In the genomic region with DNA sequence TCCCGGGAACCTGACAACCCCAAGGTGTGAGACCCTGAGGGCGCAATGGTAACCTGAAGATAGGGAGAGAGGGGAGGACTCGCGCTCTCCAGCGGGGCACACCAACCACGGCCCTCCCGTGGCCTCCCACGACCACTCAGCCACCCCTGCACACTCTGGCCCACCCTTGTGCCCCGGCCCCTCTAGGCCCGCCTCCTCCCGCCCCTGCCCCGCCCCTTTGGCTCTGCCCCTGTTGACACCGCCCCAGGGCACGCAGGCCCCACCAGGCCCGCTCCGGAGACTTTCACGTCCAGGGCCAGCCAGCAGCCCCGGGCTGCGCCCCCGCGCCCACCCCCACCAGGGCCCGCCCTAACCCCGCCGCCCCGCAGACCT, we compare ENCODE assay signal across 7 cellular contexts. TPM values are rescaled to one million over a fixed set of nuclear protein-coding genes. Genes with fewer than 3 reads are reported as not detected.
DNase-seq lines count a peak whose midpoint lies in the region; ATAC-seq, FAIRE-seq and TF ChIP-seq lines count a peak whose summit lies in the region.
"Had no signal": no experiment of that assay in that cellular context is flagged by ENCODE, and none has a peak within 500 bp of the region (broad histone marks: within the 10 kb centered on the region; RNA-seq: fewer than 3 reads in every experiment).

No MANE protein-coding gene starts in this region.

- DNase-seq in HepG2 (ENCODE audit: low spot score), result no peak
- no peak for DNase-seq in T-helper 9 cell
- no peak for DNase-seq in NCI-H524 treated with DMSO at 0.1 percent for 48 hours (lab: John Stamatoyannopoulos, UW)
- no peak for DNase-seq in activated CD4-positive, alpha-beta T cell treated with anti-CD3 and anti-CD28 coated beads for 4 hours

- in situ Hi-C loops in HepG2 (cut with HindIII; ENCODE audit: extremely low pct_ligation_motif_present, low pct_unique_long_range_greater_than_20kb), result no loop called here

- intact Hi-C loops in HepG2 (cut with micrococcal nuclease; ENCODE audit: unreplicated experiment), result no loop called here

- H3K4me1 ChIP-seq in BLaER1 treated with 17β-estradiol and CSF1 and Interleukin-3, amounts not matched to agents 10 nM and 100 nM, result peaks cover 71 to 96% (median 90%) of the 10 kb centered on the region in 10 experiments
- peaks cover 69% of the 10 kb centered on the region for H3K4me1 ChIP-seq in HepG2 (ENCODE audit: insufficient read depth, low read length)

- 91% methylated on average over 24 of the region's 25 CpGs for WGBS in HepG2 (ENCODE audit: low lambda C conversion rate)

- H3K9me3 ChIP-seq in BLaER1 treated with 17β-estradiol and CSF1 and Interleukin-3, amounts not matched to agents 10 nM and 100 nM (replicated peaks in 1 of 11), result no peaks in the 10 kb centered on the region
- H3K9me3 ChIP-seq in HepG2 (ENCODE audit: low read length), result no peaks in the 10 kb centered on the region

- ATAC-seq in SK-N-SH treated with all-trans-retinoic acid at 6 μM for 48 hours (peak; percentile 50), HepG2 (no peak)
- ATAC-seq: HCT116 had no signal

- TF ChIP-seq RAD21 in HepG2 (CRISPR knock-in tag; IDR thresholded peaks at IDR 0.05), result no peak

- H3K9ac ChIP-seq in BLaER1 treated with 17β-estradiol and CSF1 and Interleukin-3, amounts not matched to agents 10 nM and 100 nM, result no peak overlapping the region
- no peak overlapping the region for H3K9ac ChIP-seq in HepG2 (ENCODE audit: insufficient read depth, low read depth, low read length)

- no peaks in the 10 kb centered on the region; a peak in 1 of 22 replicates for H3K36me3 ChIP-seq in BLaER1 treated with 17β-estradiol and CSF1 and Interleukin-3, amounts not matched to agents 10 nM and 100 nM
- no peaks in the 10 kb centered on the region; a peak in 1 of 5 replicates for H3K36me3 ChIP-seq in HepG2 (replicated peaks in 1 of 2; ENCODE audit: control insufficient read depth in 1 of 2, insufficient read depth in 2 of 2, low read length in 2 of 2)

- H3K4me3 ChIP-seq in BLaER1 treated with 17β-estradiol and CSF1 and Interleukin-3, amounts not matched to agents 10 nM and 100 nM, result no peak overlapping the region
- H3K4me3 ChIP-seq in HepG2 (replicated peaks in 1 of 3; ENCODE audit: insufficient read depth in 1 of 3, low read depth in 2 of 3, low read length in 3 of 3), result 0 out of 6 replicates have a peak overlapping the region, but pooled peaks of 1 of the 3 experiments have one; percentile 62

- H2AFZ ChIP-seq in HepG2 (ENCODE audit: low read length), result no peak overlapping the region

- no peak for TF ChIP-seq POLR2A in HepG2 (IDR thresholded peaks at IDR 0.05; ENCODE audit: insufficient read depth in 1 of 2, low read depth in 2 of 2, low read length in 2 of 2)

- no peak overlapping the region for H3K27ac ChIP-seq in BLaER1 treated with 17β-estradiol and CSF1 and Interleukin-3, amounts not matched to agents 10 nM and 100 nM
- H3K27ac ChIP-seq in HepG2 (ENCODE audit: extremely low read length, insufficient read depth, low read length), result no peak overlapping the region

- CTCF ChIA-PET in HepG2 (lab: Yijun Ruan, JAX; ENCODE audit: low intra/inter-chr PET ratio, low total read pairs), result no interaction called here

- TF ChIP-seq CTCF in HepG2 (CRISPR knock-in tag; IDR thresholded peaks at IDR 0.05), result no peak

- BruUV-seq in HepG2 (replicated peaks; lab: Mats Ljungman, UMichigan), result no TSS peak

- no peak for TF ChIP-seq EP300 in HepG2 (IDR thresholded peaks at IDR 0.05; ENCODE audit: low read depth in 2 of 2, low read length in 2 of 2)
- TF ChIP-seq EP300 in HepG2 (CRISPR knock-in tag; IDR thresholded peaks at IDR 0.05; ENCODE audit: borderline replicate concordance), result no peak

- no peaks in the 10 kb centered on the region for H3K79me2 ChIP-seq in HepG2 (ENCODE audit: insufficient read depth, low read length)

- no peak for FAIRE-seq in HepG2 (lab: Jason Lieb, UNC)

- no peaks in the 10 kb centered on the region; a peak in 1 of 22 replicates for H4K20me1 ChIP-seq in BLaER1 treated with 17β-estradiol and CSF1 and Interleukin-3, amounts not matched to agents 10 nM and 100 nM
- no peaks in the 10 kb centered on the region for H4K20me1 ChIP-seq in HepG2 (ENCODE audit: insufficient read depth, low read length)

- peaks cover 0 to 22% (median 5%) of the 10 kb centered on the region in 11 experiments; a peak in 15 of 22 replicates for H3K27me3 ChIP-seq in BLaER1 treated with 17β-estradiol and CSF1 and Interleukin-3, amounts not matched to agents 10 nM and 100 nM
- H3K27me3 ChIP-seq in HepG2 (ENCODE audit: control insufficient read depth in 1 of 2, insufficient read depth in 2 of 2, low read length in 2 of 2), result peaks cover under 1 to 6% of the 10 kb centered on the region in 2 experiments; a peak in 2 of 5 replicates

- POLR2A ChIA-PET in HepG2 (lab: Yijun Ruan, JAX), result interaction anchor here (1.0 to 1.5 kb wide), 3 partner anchors 49 to 72 kb away, joined by 4 to 8 read pairs (median 5); a partner anchor contains a TSS

- H3K4me2 ChIP-seq in BLaER1 treated with 17β-estradiol and CSF1 and Interleukin-3, amounts not matched to agents 10 nM and 100 nM, result peak overlapping the region; percentile 47 to 95 (median 67)
- peak overlapping the region; percentile 85 for H3K4me2 ChIP-seq in HepG2 (ENCODE audit: low read depth, low read length)

RNA-seq across cellular contexts. Expression of a gene that starts 11.0 kb away (rescaled TPM):
- total RNA-seq in HepG2 (2016; rRNA removed; fragmentation: Illumina TruSeq; extraction: Trizol), result not detected in 2 replicates
- total RNA-seq in HepG2 (2016; cell fraction: cytosol; rRNA removed; fragmentation: Illumina TruSeq; extraction: Trizol; ENCODE audit: low read depth), result 0.18 TPM in 1 of 2 replicates, not detected in the other
- 0.04 TPM in 1 of 2 replicates, not detected in the other for total RNA-seq in HepG2 (2016; cell fraction: insoluble cytoplasmic fraction; rRNA removed; fragmentation: Illumina TruSeq; extraction: Trizol)
- total RNA-seq in HepG2 (2016; cell fraction: membrane; rRNA removed; fragmentation: Illumina TruSeq; extraction: Trizol), result not detected in 2 replicates
- total RNA-seq in HepG2 (2016; cell fraction: nucleus; rRNA removed; fragmentation: Illumina TruSeq; extraction: Trizol), result 0.13 TPM in 1 of 2 replicates, not detected in the other
- polyA plus RNA-seq in HepG2 (2011; rRNA removed), result 0.24 and 0.39 TPM in 2 replicates
- polyA plus RNA-seq in HepG2 (2011; cell fraction: cytosol; rRNA removed), result 0.13 and 0.15 TPM in 2 replicates
- 2.9 and 3.2 TPM in 2 replicates for polyA plus RNA-seq in HepG2 (2011; cell fraction: nucleus; rRNA removed)
- 0.51 and 0.72 TPM in 2 replicates for polyA plus RNA-seq in HepG2 (2012)
- not detected in 2 replicates for polyA plus RNA-seq in HepG2 (2016; cell fraction: cytosol; fragmentation: Illumina TruSeq; extraction: Trizol; ENCODE audit: low read depth)
- not detected in 2 replicates for polyA plus RNA-seq in HepG2 (2016; cell fraction: insoluble cytoplasmic fraction; fragmentation: Illumina TruSeq; extraction: Trizol; ENCODE audit: low read depth)
- not detected in 2 replicates for polyA plus RNA-seq in HepG2 (2016; cell fraction: membrane; fragmentation: Illumina TruSeq; extraction: Trizol; ENCODE audit: low read depth)
- polyA plus RNA-seq in HepG2 (2016; cell fraction: nucleus; fragmentation: Illumina TruSeq; extraction: Trizol; ENCODE audit: insufficient read depth, low read depth), result 0.12 and 0.88 TPM in 2 replicates
- polyA minus RNA-seq in HepG2 (2011; rRNA and poly(A)+ RNA removed; ENCODE audit: low replicate concordance), result 0.08 TPM in 1 of 2 replicates, not detected in the other
- polyA minus RNA-seq in HepG2 (2011; cell fraction: cytosol; rRNA and poly(A)+ RNA removed), result not detected in 2 replicates
- 0.25 and 0.26 TPM in 2 replicates for polyA minus RNA-seq in HepG2 (2011; cell fraction: nucleus; rRNA and poly(A)+ RNA removed)

RNA-seq across cellular contexts. Expression of a gene that starts 14.9 kb away (rescaled TPM):
- 7.2 and 16.7 TPM in 2 replicates for total RNA-seq in HepG2 (2016; rRNA removed; fragmentation: Illumina TruSeq; extraction: Trizol)
- 1.1 and 2.0 TPM in 2 replicates for total RNA-seq in HepG2 (2016; cell fraction: cytosol; rRNA removed; fragmentation: Illumina TruSeq; extraction: Trizol; ENCODE audit: low read depth)
- total RNA-seq in HepG2 (2016; cell fraction: insoluble cytoplasmic fraction; rRNA removed; fragmentation: Illumina TruSeq; extraction: Trizol), result 7.2 and 16.4 TPM in 2 replicates
- total RNA-seq in HepG2 (2016; cell fraction: membrane; rRNA removed; fragmentation: Illumina TruSeq; extraction: Trizol), result 3.4 and 3.7 TPM in 2 replicates
- total RNA-seq in HepG2 (2016; cell fraction: nucleus; rRNA removed; fragmentation: Illumina TruSeq; extraction: Trizol), result 12.9 and 13.9 TPM in 2 replicates
- 6.6 and 6.9 TPM in 2 replicates for polyA plus RNA-seq in HepG2 (2011; rRNA removed)
- 3.9 and 9.1 TPM in 2 replicates for polyA plus RNA-seq in HepG2 (2011; cell fraction: cytosol; rRNA removed)
- 20.5 and 25.6 TPM in 2 replicates for polyA plus RNA-seq in HepG2 (2011; cell fraction: nucleus; rRNA removed)
- 4.2 and 4.4 TPM in 2 replicates for polyA plus RNA-seq in HepG2 (2012)
- polyA plus RNA-seq in HepG2 (2016; cell fraction: cytosol; fragmentation: Illumina TruSeq; extraction: Trizol; ENCODE audit: low read depth), result 1.5 and 1.9 TPM in 2 replicates
- 5.2 and 6.7 TPM in 2 replicates for polyA plus RNA-seq in HepG2 (2016; cell fraction: insoluble cytoplasmic fraction; fragmentation: Illumina TruSeq; extraction: Trizol; ENCODE audit: low read depth)
- 2.6 and 2.9 TPM in 2 replicates for polyA plus RNA-seq in HepG2 (2016; cell fraction: membrane; fragmentation: Illumina TruSeq; extraction: Trizol; ENCODE audit: low read depth)
- polyA plus RNA-seq in HepG2 (2016; cell fraction: nucleus; fragmentation: Illumina TruSeq; extraction: Trizol; ENCODE audit: insufficient read depth, low read depth), result 23.3 and 23.7 TPM in 2 replicates
- polyA minus RNA-seq in HepG2 (2011; rRNA and poly(A)+ RNA removed; ENCODE audit: low replicate concordance), result 34.8 and 52.5 TPM in 2 replicates
- 7.6 and 11.1 TPM in 2 replicates for polyA minus RNA-seq in HepG2 (2011; cell fraction: cytosol; rRNA and poly(A)+ RNA removed)
- 13.7 and 16.2 TPM in 2 replicates for polyA minus RNA-seq in HepG2 (2011; cell fraction: nucleus; rRNA and poly(A)+ RNA removed)

RNA-seq across cellular contexts. Expression of a gene that starts 22.5 kb away (rescaled TPM):
- 3.7 and 4.8 TPM in 2 replicates for total RNA-seq in HepG2 (2016; rRNA removed; fragmentation: Illumina TruSeq; extraction: Trizol)
- total RNA-seq in HepG2 (2016; cell fraction: cytosol; rRNA removed; fragmentation: Illumina TruSeq; extraction: Trizol; ENCODE audit: low read depth), result 2.6 and 2.9 TPM in 2 replicates
- total RNA-seq in HepG2 (2016; cell fraction: insoluble cytoplasmic fraction; rRNA removed; fragmentation: Illumina TruSeq; extraction: Trizol), result 4.2 and 4.4 TPM in 2 replicates
- total RNA-seq in HepG2 (2016; cell fraction: membrane; rRNA removed; fragmentation: Illumina TruSeq; extraction: Trizol), result 3.6 and 5.1 TPM in 2 replicates
- total RNA-seq in HepG2 (2016; cell fraction: nucleus; rRNA removed; fragmentation: Illumina TruSeq; extraction: Trizol), result 3.2 and 5.3 TPM in 2 replicates
- polyA plus RNA-seq in HepG2 (2011; rRNA removed), result 7.5 and 10.1 TPM in 2 replicates
- polyA plus RNA-seq in HepG2 (2011; cell fraction: cytosol; rRNA removed), result 5.8 and 10.0 TPM in 2 replicates
- polyA plus RNA-seq in HepG2 (2011; cell fraction: nucleus; rRNA removed), result 17.6 and 19.9 TPM in 2 replicates
- 4.8 and 5.0 TPM in 2 replicates for polyA plus RNA-seq in HepG2 (2012)
- polyA plus RNA-seq in HepG2 (2016; cell fraction: cytosol; fragmentation: Illumina TruSeq; extraction: Trizol; ENCODE audit: low read depth), result 3.9 and 4.8 TPM in 2 replicates
- 7.8 and 8.1 TPM in 2 replicates for polyA plus RNA-seq in HepG2 (2016; cell fraction: insoluble cytoplasmic fraction; fragmentation: Illumina TruSeq; extraction: Trizol; ENCODE audit: low read depth)
- 5.6 and 8.0 TPM in 2 replicates for polyA plus RNA-seq in HepG2 (2016; cell fraction: membrane; fragmentation: Illumina TruSeq; extraction: Trizol; ENCODE audit: low read depth)
- polyA plus RNA-seq in HepG2 (2016; cell fraction: nucleus; fragmentation: Illumina TruSeq; extraction: Trizol; ENCODE audit: insufficient read depth, low read depth), result 5.7 and 8.2 TPM in 2 replicates
- polyA minus RNA-seq in HepG2 (2011; rRNA and poly(A)+ RNA removed; ENCODE audit: low replicate concordance), result 0.65 and 23.1 TPM in 2 replicates
- polyA minus RNA-seq in HepG2 (2011; cell fraction: cytosol; rRNA and poly(A)+ RNA removed), result 8.4 and 12.0 TPM in 2 replicates
- 5.0 and 6.3 TPM in 2 replicates for polyA minus RNA-seq in HepG2 (2011; cell fraction: nucleus; rRNA and poly(A)+ RNA removed)

RNA-seq across cellular contexts. Expression of a gene that starts 35.0 kb away (rescaled TPM):
- total RNA-seq in HepG2 (2016; rRNA removed; fragmentation: Illumina TruSeq; extraction: Trizol), result not detected in 2 replicates
- total RNA-seq in HepG2 (2016; cell fraction: cytosol; rRNA removed; fragmentation: Illumina TruSeq; extraction: Trizol; ENCODE audit: low read depth), result not detected in 2 replicates
- total RNA-seq in HepG2 (2016; cell fraction: insoluble cytoplasmic fraction; rRNA removed; fragmentation: Illumina TruSeq; extraction: Trizol), result 0.11 TPM in 1 of 2 replicates, not detected in the other
- not detected in 2 replicates for total RNA-seq in HepG2 (2016; cell fraction: membrane; rRNA removed; fragmentation: Illumina TruSeq; extraction: Trizol)
- 0.28 TPM in 1 of 2 replicates, not detected in the other for total RNA-seq in HepG2 (2016; cell fraction: nucleus; rRNA removed; fragmentation: Illumina TruSeq; extraction: Trizol)
- 0.50 and 0.51 TPM in 2 replicates for polyA plus RNA-seq in HepG2 (2011; rRNA removed)
- 0.11 and 0.27 TPM in 2 replicates for polyA plus RNA-seq in HepG2 (2011; cell fraction: cytosol; rRNA removed)
- 4.2 and 4.6 TPM in 2 replicates for polyA plus RNA-seq in HepG2 (2011; cell fraction: nucleus; rRNA removed)
- polyA plus RNA-seq in HepG2 (2012), result 0.56 and 1.0 TPM in 2 replicates
- polyA plus RNA-seq in HepG2 (2016; cell fraction: cytosol; fragmentation: Illumina TruSeq; extraction: Trizol; ENCODE audit: low read depth), result not detected in 2 replicates
- not detected in 2 replicates for polyA plus RNA-seq in HepG2 (2016; cell fraction: insoluble cytoplasmic fraction; fragmentation: Illumina TruSeq; extraction: Trizol; ENCODE audit: low read depth)
- not detected in 2 replicates for polyA plus RNA-seq in HepG2 (2016; cell fraction: membrane; fragmentation: Illumina TruSeq; extraction: Trizol; ENCODE audit: low read depth)
- 0.38 and 0.67 TPM in 2 replicates for polyA plus RNA-seq in HepG2 (2016; cell fraction: nucleus; fragmentation: Illumina TruSeq; extraction: Trizol; ENCODE audit: insufficient read depth, low read depth)
- 0.48 and 3.4 TPM in 2 replicates for polyA minus RNA-seq in HepG2 (2011; rRNA and poly(A)+ RNA removed; ENCODE audit: low replicate concordance)
- not detected in 2 replicates for polyA minus RNA-seq in HepG2 (2011; cell fraction: cytosol; rRNA and poly(A)+ RNA removed)
- 0.25 and 0.52 TPM in 2 replicates for polyA minus RNA-seq in HepG2 (2011; cell fraction: nucleus; rRNA and poly(A)+ RNA removed)

RNA-seq across cellular contexts. Expression of a gene that starts 35.2 kb away (rescaled TPM):
- 0.11 TPM in 1 of 2 replicates, not detected in the other for total RNA-seq in HepG2 (2016; rRNA removed; fragmentation: Illumina TruSeq; extraction: Trizol)
- total RNA-seq in HepG2 (2016; cell fraction: cytosol; rRNA removed; fragmentation: Illumina TruSeq; extraction: Trizol; ENCODE audit: low read depth), result not detected in 2 replicates
- total RNA-seq in HepG2 (2016; cell fraction: insoluble cytoplasmic fraction; rRNA removed; fragmentation: Illumina TruSeq; extraction: Trizol), result 0.13 TPM in 1 of 2 replicates, not detected in the other
- total RNA-seq in HepG2 (2016; cell fraction: membrane; rRNA removed; fragmentation: Illumina TruSeq; extraction: Trizol), result 0.07 and 0.09 TPM in 2 replicates
- total RNA-seq in HepG2 (2016; cell fraction: nucleus; rRNA removed; fragmentation: Illumina TruSeq; extraction: Trizol), result 0.09 and 0.28 TPM in 2 replicates
- 0.09 and 0.12 TPM in 2 replicates for polyA plus RNA-seq in HepG2 (2011; rRNA removed)
- polyA plus RNA-seq in HepG2 (2011; cell fraction: cytosol; rRNA removed), result 0.09 and 0.11 TPM in 2 replicates
- 0.32 and 0.38 TPM in 2 replicates for polyA plus RNA-seq in HepG2 (2011; cell fraction: nucleus; rRNA removed)
- polyA plus RNA-seq in HepG2 (2012), result 0.07 TPM in 1 of 2 replicates, not detected in the other
- polyA plus RNA-seq in HepG2 (2016; cell fraction: cytosol; fragmentation: Illumina TruSeq; extraction: Trizol; ENCODE audit: low read depth), result 0.03 TPM in 1 of 2 replicates, not detected in the other
- polyA plus RNA-seq in HepG2 (2016; cell fraction: insoluble cytoplasmic fraction; fragmentation: Illumina TruSeq; extraction: Trizol; ENCODE audit: low read depth), result not detected in 2 replicates
- polyA plus RNA-seq in HepG2 (2016; cell fraction: membrane; fragmentation: Illumina TruSeq; extraction: Trizol; ENCODE audit: low read depth), result 0.06 TPM in 1 of 2 replicates, not detected in the other
- not detected in 2 replicates for polyA plus RNA-seq in HepG2 (2016; cell fraction: nucleus; fragmentation: Illumina TruSeq; extraction: Trizol; ENCODE audit: insufficient read depth, low read depth)
- 0.74 and 1.2 TPM in 2 replicates for polyA minus RNA-seq in HepG2 (2011; rRNA and poly(A)+ RNA removed; ENCODE audit: low replicate concordance)
- 0.30 TPM in 1 of 2 replicates, not detected in the other for polyA minus RNA-seq in HepG2 (2011; cell fraction: cytosol; rRNA and poly(A)+ RNA removed)
- 0.13 TPM in 1 of 2 replicates, not detected in the other for polyA minus RNA-seq in HepG2 (2011; cell fraction: nucleus; rRNA and poly(A)+ RNA removed)
